In the genomic region with DNA sequence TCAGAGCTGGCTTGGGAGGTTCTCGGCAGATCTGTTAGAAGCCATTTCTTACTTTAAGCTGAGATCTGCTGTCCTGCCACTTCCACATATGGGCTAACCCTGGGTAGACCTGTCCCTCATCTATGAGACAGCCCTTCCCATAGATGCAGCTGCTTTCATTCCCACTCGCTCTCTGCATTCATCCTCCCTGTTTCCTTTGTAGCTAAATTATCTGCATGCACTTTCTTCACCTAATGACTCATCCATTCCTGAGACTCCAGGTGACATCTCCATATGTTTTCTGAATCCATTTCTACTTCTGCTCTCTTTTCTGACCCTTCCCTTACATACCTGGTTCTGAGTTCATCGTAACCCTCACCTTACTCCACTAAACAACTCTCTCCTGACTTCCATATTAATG, we compare ENCODE assay signal across 20 cellular contexts.
"Had no signal": no experiment of that assay in that cellular context is flagged by ENCODE, and none has a peak within 500 bp of the region (broad histone marks: within the 10 kb centered on the region; RNA-seq: fewer than 3 reads in every experiment).

No MANE protein-coding gene starts in this region.

- H3K9me3 ChIP-seq: heart right ventricle, left lung, transverse colon had no signal

- H3K4me3 ChIP-seq: heart right ventricle, left lung, lung, transverse colon had no signal

- FAIRE-seq: bronchial epithelial cell had no signal

- DNase-seq: activated CD4-positive, alpha-beta T cell treated with anti-CD3 and anti-CD28 coated beads, Interleukin-2, amount 50 U/mL, for 4 hours; activated CD8-positive, alpha-beta memory T cell treated with anti-CD3 and anti-CD28 coated beads, Interleukin-2, amount 50 U/mL, for 48 hours; activated naive CD4-positive, alpha-beta T cell treated with Interleukin-2 at 50 U/mL for 16 hours; activated naive CD8-positive, alpha-beta T cell treated with anti-CD3 and anti-CD28 coated beads for 36 hours; activated T-cell treated with anti-CD3 and anti-CD28 coated beads, Interleukin-2, amount 50 U/mL, for 4 hours; amniotic stem cell; heart right ventricle; kidney glomerular epithelial cell; left lung; naive thymus-derived CD4-positive, alpha-beta T cell; right cardiac atrium; stimulated activated CD4-positive, alpha-beta T cell treated with anti-CD3 and anti-CD28 coated beads, Interleukin-1b, Interleukin-23, amount 100 ng/mL, for 48 hours; stimulated activated naive CD8-positive, alpha-beta T cell treated with anti-CD3 and anti-CD28 coated beads, Interleukin-15, amount 100 ng/mL, for 72 hours; T-helper 9 cell; transverse colon had no signal

- H3K4me1 ChIP-seq: transverse colon had no signal

- H3K27me3 ChIP-seq: heart right ventricle, left lung, transverse colon had no signal

- H3K36me3 ChIP-seq: heart right ventricle, left lung, transverse colon had no signal

- H3K27ac ChIP-seq: epithelial cell of prostate, left lung, transverse colon had no signal

- ATAC-seq: activated T-cell treated with anti-CD3 and anti-CD28 coated beads, Interleukin-2, amount 50 U/mL, for 4 hours; left lung; naive thymus-derived CD4-positive, alpha-beta T cell; stimulated activated effector memory CD8-positive, alpha-beta T cell treated with anti-CD3 and anti-CD28 coated beads, Interleukin-12 subunit alpha, Interleukin-12 subunit beta, amount 100 ng/mL, for 72 hours; WTC11 had no signal
